ENCODE assay signal across 20 cellular contexts in genomic region chr11:9826390-9826789, GRCh38.
DNase-seq lines count a peak whose midpoint lies in the region; ATAC-seq and TF ChIP-seq lines count a peak whose summit lies in the region.
"Had no signal": no experiment of that assay in that cellular context is flagged by ENCODE, and none has a peak within 500 bp of the region (broad histone marks: within the 10 kb centered on the region; RNA-seq: fewer than 3 reads in every experiment).

No MANE protein-coding gene starts in this region.

- H3K4me1 Mint-ChIP-seq in activated T-cell treated with anti-CD3 and anti-CD28 coated beads, Interleukin-2, amount 50 U/mL, for 72 hours (ENCODE audit: low read depth), result peaks cover 35% of the 10 kb centered on the region
- no peaks in the 10 kb centered on the region for H3K4me1 Mint-ChIP-seq in activated T-helper 17 cell treated with anti-CD3 and anti-CD28 coated beads, Interleukin-2, amount 50 U/mL, for 72 hours

- H3K27ac Mint-ChIP-seq in activated T-cell treated with anti-CD3 and anti-CD28 coated beads, Interleukin-2, amount 50 U/mL, for 72 hours, result no peak overlapping the region
- H3K27ac Mint-ChIP-seq in activated T-helper 17 cell treated with anti-CD3 and anti-CD28 coated beads, Interleukin-2, amount 50 U/mL, for 72 hours, result no peak overlapping the region
- H3K27ac Mint-ChIP-seq: CD8-positive, alpha-beta T cell; GM23338 had no signal

- H3K9me3 Mint-ChIP-seq in activated T-cell treated with anti-CD3 and anti-CD28 coated beads, Interleukin-2, amount 50 U/mL, for 72 hours, result no peaks in the 10 kb centered on the region
- no peaks in the 10 kb centered on the region for H3K9me3 Mint-ChIP-seq in activated T-helper 17 cell treated with anti-CD3 and anti-CD28 coated beads, Interleukin-2, amount 50 U/mL, for 72 hours
- H3K9me3 Mint-ChIP-seq: CD8-positive, alpha-beta T cell; GM23338 had no signal

- TF ChIP-seq CTCF in GM13977 (IDR thresholded peaks at IDR 0.05; ENCODE audit: extremely low read depth, insufficient read depth, missing control alignments), result no peak

- H3K27me3 Mint-ChIP-seq in activated T-cell treated with anti-CD3 and anti-CD28 coated beads, Interleukin-2, amount 50 U/mL, for 72 hours (ENCODE audit: low read depth), result no peaks in the 10 kb centered on the region
- H3K27me3 Mint-ChIP-seq in activated T-helper 17 cell treated with anti-CD3 and anti-CD28 coated beads, Interleukin-2, amount 50 U/mL, for 72 hours, result no peaks in the 10 kb centered on the region

- in situ Hi-C loops in GM13977 (cut with MboI; ENCODE audit: low pct_unique_long_range_greater_than_20kb, low sequenced_read_pairs, unreplicated experiment), result no loop called here

- peak; percentile 46 to 63 for ATAC-seq in activated T-cell treated with anti-CD3 and anti-CD28 coated beads, Interleukin-2, amount 50 U/mL, for 72 hours (replicated peaks in 1 of 2)
- ATAC-seq in HG02852 (IDR thresholded peaks at IDR 0.05; ENCODE audit: unreplicated experiment), result peak; percentile 47
- ATAC-seq in activated T-helper 17 cell treated with anti-CD3 and anti-CD28 coated beads, Interleukin-2, amount 50 U/mL, for 72 hours (replicated peaks), result peak; percentile 76
- ATAC-seq in stimulated activated naive CD8-positive, alpha-beta T cell treated with anti-CD3 and anti-CD28 coated beads, Interleukin-15, Interleukin-2, amounts not matched to agents 100 U/mL and 50 U/mL, for 24 hours, result peak; percentile 73
- ATAC-seq: CD8-positive, alpha-beta T cell; GM23338; HCT116 had no signal

- no peak overlapping the region for H3K4me3 Mint-ChIP-seq in activated T-cell treated with anti-CD3 and anti-CD28 coated beads, Interleukin-2, amount 50 U/mL, for 72 hours
- H3K4me3 Mint-ChIP-seq in activated T-helper 17 cell treated with anti-CD3 and anti-CD28 coated beads, Interleukin-2, amount 50 U/mL, for 72 hours, result no peak overlapping the region
- H3K4me3 Mint-ChIP-seq: CD8-positive, alpha-beta T cell; GM23338 had no signal

- DNase-seq in activated T-cell treated with anti-CD3 and anti-CD28 coated beads, Interleukin-2, amount 50 U/mL, for 72 hours, result no peak
- no peak for DNase-seq in activated T-cell treated with anti-CD3 and anti-CD28 coated beads, Interleukin-2, amount 50 U/mL, for 1 hour
- DNase-seq in stimulated activated naive CD8-positive, alpha-beta T cell treated with anti-CD3 and anti-CD28 coated beads, Interleukin-15, Interleukin-2, amounts not matched to agents 100 U/mL and 50 U/mL, for 24 hours, result no peak
- DNase-seq in inferior parietal cortex (ENCODE audit: extremely low spot score) (no peak), NAMALWA (ENCODE audit: low spot score) (no peak), GM13977 (ENCODE audit: low spot score) (no peak)
- DNase-seq: C1 segment of cervical spinal cord; CD8-positive, alpha-beta T cell; GDM1; NCI-H1105 treated with DMSO at 0.1 percent for 48 hours; NCI-H2029 treated with DMSO at 0.1 percent for 48 hours; NCI-H2171; NCI-H345; NCI-H524 treated with DMSO at 0.1 percent for 48 hours; NCI-H82; Right ventricle myocardium superior had no signal

- peaks cover 0 to 2% of the 10 kb centered on the region in 2 donors for H3K36me3 Mint-ChIP-seq in activated T-cell treated with anti-CD3 and anti-CD28 coated beads, Interleukin-2, amount 50 U/mL, for 72 hours (ENCODE audit: insufficient read depth in 2 of 2)
- H3K36me3 Mint-ChIP-seq in activated T-helper 17 cell treated with anti-CD3 and anti-CD28 coated beads, Interleukin-2, amount 50 U/mL, for 72 hours (ENCODE audit: low read depth), result no peaks in the 10 kb centered on the region
